In genomic region chr9:68482548-68482947, GRCh38 we compare ENCODE assay signal across 23 cellular contexts. TPM values are rescaled to one million over a fixed set of nuclear protein-coding genes. Genes with fewer than 3 reads are reported as not detected.
"Had no signal": no experiment of that assay in that cellular context is flagged by ENCODE, and none has a peak within 500 bp of the region (broad histone marks: within the 10 kb centered on the region; RNA-seq: fewer than 3 reads in every experiment).

No MANE protein-coding gene starts in this region.

- H3K4me1 ChIP-seq: tibial nerve had no signal

- H3K4me3 ChIP-seq: ascending aorta, lung, tibial nerve had no signal

- H3K36me3 ChIP-seq: WERI-Rb-1 had no signal

- H3K9me3 Mint-ChIP-seq: activated T-cell treated with anti-CD3 and anti-CD28 coated beads, Interleukin-2, amount 50 U/mL, for 72 hours had no signal

- ATAC-seq: activated T-cell treated with anti-CD3 and anti-CD28 coated beads, Interleukin-2, amount 50 U/mL, for 72 hours; esophagus mucosa; left colon had no signal

- H3K27ac ChIP-seq: tibial nerve, WERI-Rb-1 had no signal

- H3K27me3 ChIP-seq: ascending aorta, tibial nerve had no signal

- DNase-seq: activated CD4-positive, alpha-beta T cell treated with anti-CD3 and anti-CD28 coated beads for 1 hour; activated effector memory CD4-positive, alpha-beta T cell treated with anti-CD3 and anti-CD28 coated beads, Interleukin-2, amount 50 U/mL, for 16 hours; activated naive CD4-positive, alpha-beta T cell treated with anti-CD3 and anti-CD28 coated beads, Interleukin-2, amount 50 U/mL, for 16 hours; activated T-cell treated with anti-CD3 and anti-CD28 coated beads, Interleukin-2, amount 50 U/mL, for 72 hours; cerebellar nuclear complex; cortex of kidney; effector CD4-positive, alpha-beta T cell; hippocampal formation; left colon; nucleus accumbens; stimulated activated CD4-positive, alpha-beta T cell treated with anti-CD3 and anti-CD28 coated beads, Interleukin-12 subunit alpha, Interleukin-12 subunit beta, amount 100 ng/mL, for 4 hours; stimulated activated CD4-positive, alpha-beta T cell treated with anti-CD3 and anti-CD28 coated beads, Interleukin-1b, Interleukin-23, amount 100 ng/mL, for 48 hours; stimulated activated CD8-positive, alpha-beta memory T cell treated with anti-CD3 and anti-CD28 coated beads, Interleukin-4, amount 100 ng/mL, for 48 hours; stimulated activated naive CD4-positive, alpha-beta T cell; substantia nigra; T-helper 2 cell; WERI-Rb-1 had no signal

- H3K27ac Mint-ChIP-seq: activated T-cell treated with anti-CD3 and anti-CD28 coated beads, Interleukin-2, amount 50 U/mL, for 72 hours had no signal

- H3K4me3 Mint-ChIP-seq: activated T-cell treated with anti-CD3 and anti-CD28 coated beads, Interleukin-2, amount 50 U/mL, for 72 hours; nephron had no signal

RNA-seq across cellular contexts. Expression of gene TMEM252, which starts 58.1 kb away (rescaled TPM):
- total RNA-seq: activated CD8-positive, alpha-beta memory T cell treated with anti-CD3 and anti-CD28 coated beads for 36 hours; activated T-cell treated with anti-CD3 and anti-CD28 coated beads, Interleukin-2, amount 50 U/mL, for 72 hours; ascending aorta; esophagus mucosa; lung; tibial nerve had no signal
- polyA plus RNA-seq: lung had no signal
